In the genomic region with DNA sequence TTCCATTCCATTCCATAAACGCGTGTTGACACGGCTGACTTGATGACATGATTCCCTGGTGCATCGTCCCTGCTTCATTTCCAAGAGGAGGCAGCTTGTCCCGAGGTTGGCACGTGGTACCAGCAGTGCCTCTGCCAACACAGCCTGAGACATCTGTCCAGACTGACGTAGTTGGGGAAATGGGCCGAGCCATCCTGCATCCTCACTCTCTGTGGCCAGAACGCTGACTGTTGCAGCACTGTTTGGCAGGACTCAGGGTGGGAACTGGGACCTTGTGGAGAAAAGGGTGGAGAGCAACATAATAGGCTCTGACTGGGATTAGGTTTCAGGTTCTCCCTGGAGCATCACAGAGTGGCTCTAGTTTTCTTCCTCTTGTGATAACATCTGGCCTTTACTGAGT, we compare ENCODE assay signal across 10 cellular contexts.
DNase-seq lines count a peak whose midpoint lies in the region; ATAC-seq, FAIRE-seq and TF ChIP-seq lines count a peak whose summit lies in the region.
"Had no signal": no experiment of that assay in that cellular context is flagged by ENCODE, and none has a peak within 500 bp of the region (broad histone marks: within the 10 kb centered on the region; RNA-seq: fewer than 3 reads in every experiment).

No MANE protein-coding gene starts in this region.

- DNase-seq in AG10803 (ENCODE audit: low read depth) = peak; percentile 91
- DNase-seq in NCI-H446 treated with DMSO at 0.1 percent for 48 hours (lab: John Stamatoyannopoulos, UW) = peak; percentile 94
- peak; percentile 90 for DNase-seq in fibroblast of peridontal ligament (ENCODE audit: extremely low read depth)
- peak; percentile 98 for DNase-seq in osteoblast (ENCODE audit: insufficient read length, low spot score, missing footprints)
- no peak for DNase-seq in NCI-H1436 (lab: John Stamatoyannopoulos, UW)
- DNase-seq in HTR-8/SVneo (ENCODE audit: insufficient read length, low spot score) = no peak
- DNase-seq: activated gamma-delta T cell, T-helper 2 cell had no signal

- peaks cover 6% of the 10 kb centered on the region for H4K20me1 ChIP-seq in osteoblast (ENCODE audit: insufficient read depth, low read length)

- no peaks in the 10 kb centered on the region for H3K9me3 ChIP-seq in osteoblast (ENCODE audit: low read depth, low read length)

- no peaks in the 10 kb centered on the region for H3K27me3 ChIP-seq in osteoblast (ENCODE audit: insufficient read depth, low read length)

- ATAC-seq in GM21825 (IDR thresholded peaks at IDR 0.05; ENCODE audit: unreplicated experiment) (no peak), GM21515 (IDR thresholded peaks at IDR 0.05; ENCODE audit: unreplicated experiment) (no peak)

- peak overlapping the region; percentile 4 for H3K4me2 ChIP-seq in osteoblast (ENCODE audit: insufficient read depth, low read length)

- peak overlapping the region; percentile 55 for H3K27ac ChIP-seq in osteoblast (ENCODE audit: low read depth, low read length)

- FAIRE-seq in HTR-8/SVneo (lab: Jason Lieb, UNC) = no peak

- no peak overlapping the region for H2AFZ ChIP-seq in osteoblast (ENCODE audit: low read length)

- TF ChIP-seq CTCF in AG10803 (conservative IDR thresholded peaks at IDR 0.05; ENCODE audit: low read length) (no peak), osteoblast (IDR thresholded peaks at IDR 0.05; ENCODE audit: extremely low read depth, low read depth, low read length) (no peak)

- H3K4me1 ChIP-seq in osteoblast (ENCODE audit: insufficient read depth, low read length) = peaks cover 30% of the 10 kb centered on the region

- H3K4me3 ChIP-seq in AG10803 (ENCODE audit: low read length) = no peak overlapping the region
- H3K4me3 ChIP-seq in osteoblast (ENCODE audit: insufficient read depth, low read length) = no peak overlapping the region

- no peaks in the 10 kb centered on the region for H3K79me2 ChIP-seq in osteoblast (ENCODE audit: insufficient read depth, low read length)

- no peaks in the 10 kb centered on the region for H3K36me3 ChIP-seq in osteoblast (ENCODE audit: insufficient read depth, low read length)

Comparison
In these comparisons a context has a peak if more than half of its experiments do, and no peak if none do; other contexts are left out.
1. DNase-seq: peak in AG10803 (single experiment), NCI-H446 treated with DMSO at 0.1 percent for 48 hours (single experiment), fibroblast of peridontal ligament (single experiment) and osteoblast (single experiment); none in NCI-H1436 (single experiment) and HTR-8/SVneo (single experiment).